Comparison of ENCODE assay signal across 25 cellular contexts in genomic region chr13:103965506-103966243, GRCh38.
"Had no signal": no experiment of that assay in that cellular context is flagged by ENCODE, and none has a peak within 500 bp of the region (broad histone marks: within the 10 kb centered on the region; RNA-seq: fewer than 3 reads in every experiment).

No MANE protein-coding gene starts in this region.

- FAIRE-seq: astrocyte, keratinocyte, small intestine had no signal

- H3K4me3 Mint-ChIP-seq: activated T-helper 1 cell treated with anti-CD3 and anti-CD28 coated beads, Interleukin-12 subunit alpha, Interleukin-12 subunit beta, Interleukin-2, Interleukin-4 antibody, amounts not matched to agents 30 ng/mL and 10 ng/mL and 1 ng/mL, durations not matched to agents 14 hours and 24 hours and 36 hours; stimulated activated naive CD8-positive, alpha-beta T cell treated with anti-CD3 and anti-CD28 coated beads, Interleukin-15, amount 100 ng/mL, for 72 hours had no signal

- H3K9me3 ChIP-seq: adrenal gland, suprapubic skin, transverse colon, vagina had no signal

- H3K4me1 ChIP-seq: adrenal gland, foreskin keratinocyte, left lung, transverse colon, vagina had no signal

- H3K27me3 Mint-ChIP-seq: progenitor cell of endocrine pancreas; stimulated activated naive CD8-positive, alpha-beta T cell treated with anti-CD3 and anti-CD28 coated beads, Interleukin-15, amount 100 ng/mL, for 72 hours had no signal

- DNase-seq: activated CD4-positive, alpha-beta T cell treated with anti-CD3 and anti-CD28 coated beads for 1 hour; activated CD4-positive, alpha-beta T cell treated with anti-CD3 and anti-CD28 coated beads, Interleukin-2, amount 50 U/mL, for 48 hours; activated gamma-delta T cell treated with Interleukin-2 at 50 U/mL for 16 hours; activated T-cell treated with anti-CD3 and anti-CD28 coated beads for 4 hours; adrenal gland; dermis blood vessel endothelial cell; effector memory CD4-positive, alpha-beta T cell; foreskin keratinocyte; head of caudate nucleus; left lung; right cardiac atrium; small intestine; stimulated activated CD4-positive, alpha-beta T cell treated with anti-CD3 and anti-CD28 coated beads, Interleukin-15, amount 100 ng/mL, for 24 hours; stimulated activated CD4-positive, alpha-beta T cell treated with anti-CD3 and anti-CD28 coated beads, Interleukin-2, amount 100 ng/mL, for 48 hours; stimulated activated naive CD8-positive, alpha-beta T cell treated with anti-CD3 and anti-CD28 coated beads, Interleukin-15, amount 100 ng/mL, for 72 hours; T-helper 1 cell; T-helper 9 cell; transverse colon had no signal

- H3K4me3 ChIP-seq: adrenal gland, left lung, suprapubic skin, transverse colon, vagina had no signal

- H3K27ac Mint-ChIP-seq: activated naive CD4-positive, alpha-beta T cell treated with anti-CD3 and anti-CD28 coated beads, Interleukin-2, amount 50 U/mL, for 72 hours; activated T-helper 1 cell treated with anti-CD3 and anti-CD28 coated beads, Interleukin-12 subunit alpha, Interleukin-12 subunit beta, Interleukin-2, Interleukin-4 antibody, amounts not matched to agents 30 ng/mL and 10 ng/mL and 1 ng/mL, durations not matched to agents 14 hours and 24 hours and 36 hours; progenitor cell of endocrine pancreas; stimulated activated naive CD8-positive, alpha-beta T cell treated with anti-CD3 and anti-CD28 coated beads, Interleukin-15, amount 100 ng/mL, for 72 hours had no signal

- H3K27me3 ChIP-seq: adrenal gland, foreskin keratinocyte, left lung, suprapubic skin, transverse colon, vagina had no signal

- H3K27ac ChIP-seq: adrenal gland, foreskin keratinocyte, left lung, suprapubic skin, transverse colon, vagina had no signal

- H3K4me1 Mint-ChIP-seq: stimulated activated naive CD8-positive, alpha-beta T cell treated with anti-CD3 and anti-CD28 coated beads, Interleukin-15, amount 100 ng/mL, for 72 hours had no signal

- H3K36me3 ChIP-seq: adrenal gland, left lung, suprapubic skin, transverse colon, vagina had no signal

- H3K9me3 Mint-ChIP-seq: stimulated activated naive CD8-positive, alpha-beta T cell treated with anti-CD3 and anti-CD28 coated beads, Interleukin-15, amount 100 ng/mL, for 72 hours had no signal
